Comparison of ENCODE assay signal across 1 cellular context in genomic region chr5:170257370-170257769, GRCh38.
TF ChIP-seq lines count a peak whose summit lies in the region.

No MANE protein-coding gene starts in this region.

TF ChIP-seq in SK-N-SH, 30 proteins besides CTCF, POLR2A, EP300 and RAD21:
- TF ChIP-seq USF2 (IDR thresholded peaks at IDR 0.05; ENCODE audit: borderline replicate concordance, low read depth, low read length) = no peak
- TF ChIP-seq JUND (IDR thresholded peaks at IDR 0.05) = no peak
- TF ChIP-seq CHD2 (IDR thresholded peaks at IDR 0.05; ENCODE audit: low read length, partially characterized antibody) = no peak
- TF ChIP-seq TAF1 (IDR thresholded peaks at IDR 0.05; ENCODE audit: borderline replicate concordance, low read depth, low read length) = no peak
- TF ChIP-seq FOSL2 (IDR thresholded peaks at IDR 0.05; ENCODE audit: borderline replicate concordance, low read depth) = no peak
- TF ChIP-seq POLR2AphosphoS5 (IDR thresholded peaks at IDR 0.05; ENCODE audit: low read depth, low read length) = no peak
- no peak for TF ChIP-seq ELF1 (IDR thresholded peaks at IDR 0.05)
TF ChIP-seq in SK-N-SH: peak in this region for 0.
